Comparison of ENCODE assay signal across 12 cellular contexts in genomic region chr6:155026366-155027045, GRCh38. TPM values are rescaled to one million over a fixed set of nuclear protein-coding genes. Genes with fewer than 3 reads are reported as not detected.
DNase-seq lines count a peak whose midpoint lies in the region; ATAC-seq, FAIRE-seq and TF ChIP-seq lines count a peak whose summit lies in the region.
"Had no signal": no experiment of that assay in that cellular context is flagged by ENCODE, and none has a peak within 500 bp of the region (broad histone marks: within the 10 kb centered on the region; RNA-seq: fewer than 3 reads in every experiment).

No MANE protein-coding gene starts in this region.

- FAIRE-seq in A549 (lab: Jason Lieb, UNC) = no peak

- POLR2A ChIA-PET in A549 (lab: Yijun Ruan, JAX) = interaction anchor here (1.0 kb wide), 1 partner anchor 15 kb away, joined by 3 read pairs; no protein-coding TSS in a partner anchor

- TF ChIP-seq EP300 in A549 (IDR thresholded peaks at IDR 0.05) = peak; percentile 55 to 62; a peak in 3 of 5 replicates

- H3K4me2 ChIP-seq in A549 = peak overlapping the region; percentile 80

- peak in 1 of 2 experiments; percentile 44; a peak in 4 of 5 replicates for TF ChIP-seq RAD21 in A549 (conservative IDR thresholded peaks at IDR 0.05 in 1 of 2, IDR thresholded peaks at IDR 0.05 in 1 of 2)

- TF ChIP-seq CTCF in A549 (IDR thresholded peaks at IDR 0.05) = no peak
- no peak for TF ChIP-seq CTCF in kidney epithelial cell (IDR thresholded peaks at IDR 0.05; ENCODE audit: insufficient read depth, low read length, poor library complexity, severe bottlenecking)

- 27% methylated on average over 5 of the region's 6 CpGs for WGBS in A549 (ENCODE audit: missing lambda C conversion rate)

- H3K36me3 ChIP-seq in adipocyte (ENCODE audit: control insufficient read depth, insufficient read depth, low read length, severe bottlenecking) (no peaks in the 10 kb centered on the region), kidney epithelial cell (ENCODE audit: control insufficient read depth, insufficient read depth, low read length) (no peaks in the 10 kb centered on the region), HAP-1 (replicated peaks) (no peaks in the 10 kb centered on the region)
- H3K36me3 ChIP-seq: upper lobe of left lung had no signal

- TF ChIP-seq POLR2A in A549 (IDR thresholded peaks at IDR 0.05; ENCODE audit: low read length) = no peak

- H3K4me1 ChIP-seq in A549 = peaks cover 27% of the 10 kb centered on the region
- peaks cover 24% of the 10 kb centered on the region for H3K4me1 ChIP-seq in adipocyte (ENCODE audit: control insufficient read depth, insufficient read depth, low read length)
- H3K4me1 ChIP-seq in HAP-1 = 0 out of 2 replicates have a peak, but pooled peaks cover 2% of the 10 kb centered on the region
- H3K4me1 ChIP-seq: upper lobe of left lung had no signal

- CTCF ChIA-PET in A549 (lab: Yijun Ruan, JAX) = interaction anchor here (0.7 kb wide), 1 partner anchor 16 kb away, joined by 4 read pairs; no protein-coding TSS in a partner anchor

- ATAC-seq in A549 (peak; percentile 100), GM19395 (IDR thresholded peaks at IDR 0.05; ENCODE audit: unreplicated experiment) (no peak), HG02759 (IDR thresholded peaks at IDR 0.05; ENCODE audit: unreplicated experiment) (no peak), HG03108 (IDR thresholded peaks at IDR 0.05; ENCODE audit: unreplicated experiment) (no peak)

- H3K27me3 ChIP-seq in adipocyte (replicated peaks; ENCODE audit: control insufficient read depth, insufficient read depth, low read length) (no peaks in the 10 kb centered on the region), kidney epithelial cell (ENCODE audit: control insufficient read depth, insufficient read depth, low read length) (no peaks in the 10 kb centered on the region), HAP-1 (ENCODE audit: low read depth) (no peaks in the 10 kb centered on the region)
- H3K27me3 ChIP-seq: upper lobe of left lung had no signal

- in situ Hi-C loops in HAP-1 (cut with MboI; ENCODE audit: low sequenced_read_pairs) = no loop called here

- H3K27ac ChIP-seq in A549 = peak overlapping the region; percentile 80 to 88
- H3K27ac ChIP-seq: upper lobe of left lung had no signal

- H3K4me3 ChIP-seq in A549 (no peak overlapping the region), adipocyte (ENCODE audit: low read length) (peak overlapping the region; percentile 38), kidney epithelial cell (ENCODE audit: low read depth, low read length) (no peak overlapping the region), HAP-1 (no peak overlapping the region)
- H3K4me3 ChIP-seq: upper lobe of left lung had no signal

- no peak overlapping the region for H3K9ac ChIP-seq in adipocyte (ENCODE audit: low read length)

- DNase-seq in A549 (ENCODE audit: low read depth in 1 of 2, low spot score in 1 of 2) (peak; percentile 74 to 80), H4 (ENCODE audit: low spot score) (peak; percentile 85), adipocyte (ENCODE audit: low read depth) (peak; percentile 80), kidney epithelial cell (ENCODE audit: low read depth) (peak; percentile 77), HAP-1 (ENCODE audit: low spot score in 2 of 2) (no peak)
- DNase-seq: activated CD4-positive, CD25-positive, alpha-beta regulatory T cell treated with anti-CD3 and anti-CD28 coated beads, Interleukin-2, amount 50 U/mL, for 72 hours; DMS153; NCI-H1105; upper lobe of left lung had no signal

- no peaks in the 10 kb centered on the region for H3K9me3 ChIP-seq in A549
- no peaks in the 10 kb centered on the region for H3K9me3 ChIP-seq in adipocyte (ENCODE audit: control insufficient read depth, low read length)
- H3K9me3 ChIP-seq in HAP-1 = no peaks in the 10 kb centered on the region
- H3K9me3 ChIP-seq: upper lobe of left lung had no signal

TF ChIP-seq in A549, 52 proteins besides CTCF, POLR2A, EP300 and RAD21 (continues in another document):
- TF ChIP-seq SREBF2 (IDR thresholded peaks at IDR 0.05) (no peak), E2F6 (IDR thresholded peaks at IDR 0.05; ENCODE audit: borderline replicate concordance, low read depth) (no peak), POLR2AphosphoS2 (conservative IDR thresholded peaks at IDR 0.05; ENCODE audit: low read length) (no peak), TFCP2L1 (CRISPR knock-in tag; IDR thresholded peaks at IDR 0.05) (no peak), JUNB (IDR thresholded peaks at IDR 0.05) (peak; percentile 98), KDM5A (IDR thresholded peaks at IDR 0.05) (no peak), JUN (IDR thresholded peaks at IDR 0.05) (peak; percentile 78; a peak in 4 of 5 replicates), HDAC2 (IDR thresholded peaks at IDR 0.05) (no peak), ATOH8 (CRISPR knock-in tag; IDR thresholded peaks at IDR 0.05; ENCODE audit: low read depth) (no peak), MAFK (IDR thresholded peaks at IDR 0.05; ENCODE audit: partially characterized antibody) (no peak), RFX5 (IDR thresholded peaks at IDR 0.05) (no peak), SMC3 (IDR thresholded peaks at IDR 0.05) (0 out of 3 replicates have a peak, but pooled peaks have one; percentile 30), MAX (IDR thresholded peaks at IDR 0.05) (peak; percentile 68), FOSL2 (IDR thresholded peaks at IDR 0.05) (peak; percentile 96), FOSL2 (CRISPR knock-in tag; IDR thresholded peaks at IDR 0.05) (peak; percentile 97), CEBPB (IDR thresholded peaks at IDR 0.05) (peak; percentile 41 to 52; a peak in 2 of 4 replicates), REST (IDR thresholded peaks at IDR 0.05) (no peak), ZC3H11A (IDR thresholded peaks at IDR 0.05) (no peak), BHLHE40 (IDR thresholded peaks at IDR 0.05; ENCODE audit: low read depth, low read length) (no peak), HMGXB4 (CRISPR knock-in tag; IDR thresholded peaks at IDR 0.05; ENCODE audit: borderline replicate concordance) (no peak)

RNA-seq across cellular contexts. Expression of gene TIAM2, which starts 31.4 kb away (rescaled TPM):
- polyA plus RNA-seq in A549 (2011; rRNA removed) (3.0 and 3.1 TPM in 2 replicates), A549 (2017; fragmentation: RNase III; extraction: RNeasy Plus Mini Kit Qiagen cat#74134 plus additional on column Dnase treatment) (2.2 to 2.5 TPM (median 2.5 TPM) in 3 replicates)
- 1.2 TPM in 2 replicates for polyA plus RNA-seq in A549 (2012; cell fraction: cytosol; rRNA removed)
- polyA plus RNA-seq in A549 (2012; cell fraction: nucleus; rRNA removed) = 3.1 and 4.3 TPM in 2 replicates
- polyA minus RNA-seq in A549 (2011; rRNA and poly(A)+ RNA removed) = 4.4 and 8.3 TPM in 2 replicates
- 3.4 and 5.7 TPM in 2 replicates for total RNA-seq in H4 (2014; rRNA removed; shearing (Covaris generic))
- 21.3 and 30.1 TPM in 2 replicates for total RNA-seq in kidney epithelial cell

Comparison
In these comparisons a context has a peak if more than half of its experiments do, and no peak if none do; other contexts are left out.
1. ATAC-seq: peak in A549 (2 of 2); none in GM19395 (single experiment), HG02759 (single experiment) and HG03108 (single experiment).
2. DNase-seq: peak in A549 (2 of 2), H4 (single experiment), adipocyte (single experiment) and kidney epithelial cell (single experiment); none in HAP-1 (0 of 2).